In genomic region chr3:128188326-128188725, GRCh38 we compare ENCODE assay signal across 15 cellular contexts.
"Had no signal": no experiment of that assay in that cellular context is flagged by ENCODE, and none has a peak within 500 bp of the region (broad histone marks: within the 10 kb centered on the region; RNA-seq: fewer than 3 reads in every experiment).

No MANE protein-coding gene starts in this region.

- DNase-seq: activated CD4-positive, alpha-beta T cell treated with anti-CD3 and anti-CD28 coated beads, Interleukin-2, amount 50 U/mL, for 1 hour; activated naive CD4-positive, alpha-beta T cell; activated naive CD8-positive, alpha-beta T cell treated with anti-CD3 and anti-CD28 coated beads, Interleukin-2, amount 10 ng/mL, durations not matched to agents 7 days and 5 days; anterior cingulate cortex; left lung; naive thymus-derived CD8-positive, alpha-beta T cell; retina had no signal

- ATAC-seq: activated CD4-positive, CD25-positive, alpha-beta regulatory T cell treated with anti-CD3 and anti-CD28 coated beads, Interleukin-2, amount 50 U/mL, for 24 hours; esophagus mucosa; left lung; naive thymus-derived CD8-positive, alpha-beta T cell; stimulated activated memory B cell treated with anti-CD40 and anti-IgM and Interleukin-4, amounts not matched to agents 10 μg/mL and 1 μg/mL and 100 μg/mL, for 72 hours had no signal

- H3K36me3 ChIP-seq: left lung, thyroid gland, vagina had no signal

- H3K9me3 ChIP-seq: left lung, thyroid gland, vagina had no signal

- H3K4me1 ChIP-seq: left lung, vagina had no signal

- H3K27ac ChIP-seq: left lung, thyroid gland, vagina had no signal

- H3K4me3 ChIP-seq: left lung, thyroid gland, vagina had no signal

- H3K27me3 ChIP-seq: left lung, thyroid gland, vagina had no signal

- FAIRE-seq: colon, endometrium, islet of Langerhans had no signal
